In genomic region chr10:71598673-71599072, GRCh38 we compare ENCODE assay signal across 10 cellular contexts.
DNase-seq lines count a peak whose midpoint lies in the region; ATAC-seq and TF ChIP-seq lines count a peak whose summit lies in the region.
"Had no signal": no experiment of that assay in that cellular context is flagged by ENCODE, and none has a peak within 500 bp of the region (broad histone marks: within the 10 kb centered on the region; RNA-seq: fewer than 3 reads in every experiment).

No MANE protein-coding gene starts in this region.

- no peak overlapping the region for H3K56ac ChIP-seq in H9 (ENCODE audit: insufficient read length, low read depth, low read length)

- H3K4ac ChIP-seq in H9 (ENCODE audit: low read depth, low read length): no peak overlapping the region

- no peak overlapping the region for H2BK15ac ChIP-seq in H9 (ENCODE audit: low read depth, low read length)

- no peaks in the 10 kb centered on the region for H3K23me2 ChIP-seq in H9 (ENCODE audit: insufficient read length, low read depth, low read length, poor library complexity, severe bottlenecking)

- H4K20me1 ChIP-seq in H9 (ENCODE audit: control insufficient read depth, insufficient read depth, insufficient read length): no peaks in the 10 kb centered on the region

- no peak overlapping the region for H4K8ac ChIP-seq in H9 (replicated peaks; ENCODE audit: insufficient read length, low read depth, low read length)

- H3K4me1 ChIP-seq in ovary (ENCODE audit: insufficient read depth): peaks cover 22% of the 10 kb centered on the region
- no peaks in the 10 kb centered on the region for H3K4me1 ChIP-seq in H9 (ENCODE audit: insufficient read depth, low read length)

- H3K27me3 Mint-ChIP-seq in H9 (ENCODE audit: low read depth) (no peaks in the 10 kb centered on the region; the same call in 1 of the 2 replicates), osteocyte (ENCODE audit: unreplicated experiment) (peaks cover 5% of the 10 kb centered on the region)
- peaks cover 8% of the 10 kb centered on the region for H3K27me3 Mint-ChIP-seq in activated naive CD4-positive, alpha-beta T cell treated with anti-CD3 and anti-CD28 coated beads, Interleukin-2, amount 10 ng/mL, durations not matched to agents 7 days and 5 days

- peaks cover 6 to 19% of the 10 kb centered on the region in 2 experiments for H3K4me1 Mint-ChIP-seq in H9
- no peaks in the 10 kb centered on the region for H3K4me1 Mint-ChIP-seq in osteocyte (ENCODE audit: unreplicated experiment)
- H3K4me1 Mint-ChIP-seq in activated naive CD4-positive, alpha-beta T cell treated with anti-CD3 and anti-CD28 coated beads, Interleukin-2, amount 10 ng/mL, durations not matched to agents 7 days and 5 days: no peaks in the 10 kb centered on the region

- H2BK20ac ChIP-seq in H9 (ENCODE audit: low read depth, low read length, poor library complexity, severe bottlenecking): no peak overlapping the region

- H3K18ac ChIP-seq in H9 (ENCODE audit: insufficient read length, low read depth, low read length): no peak overlapping the region

- no peak for TF ChIP-seq POLR2A in ovary (IDR thresholded peaks at IDR 0.05)

- no peak overlapping the region for H2BK5ac ChIP-seq in H9 (ENCODE audit: insufficient read length, low read length)

- no peak overlapping the region; the same call in 1 of the 2 replicates for H3K14ac ChIP-seq in H9 (ENCODE audit: insufficient read depth, low read length)

- H3T11ph ChIP-seq in H9 (ENCODE audit: low read length): no peak overlapping the region

- H2AK5ac ChIP-seq in H9 (ENCODE audit: insufficient read length, low read length): no peak overlapping the region

- WGBS in ovary, 3 donors: 2 to 10% (median 7%) methylated on average over 8 of the region's 8 CpGs
- WGBS in H9 (ENCODE audit: extremely low coverage, insufficient read length, low lambda C conversion rate): no CpG with 5 or more reads among the region's 8 CpGs

- CTCF ChIA-PET in RWPE1 (lab: Yijun Ruan, JAX): interaction anchor here (0.7 kb wide), 1 partner anchor 12 kb away, joined by 3 read pairs; no protein-coding TSS in a partner anchor
- CTCF ChIA-PET in activated naive CD4-positive, alpha-beta T cell treated with anti-CD3 and anti-CD28 coated beads, Interleukin-2, amount 10 ng/mL, durations not matched to agents 7 days and 5 days (lab: Charles Lee): interaction anchor here (1.5 kb wide), 1 partner anchor 29 kb away, joined by 8 read pairs; no protein-coding TSS in a partner anchor

- no peak overlapping the region for H2AFZ ChIP-seq in H9 (ENCODE audit: low read length)

- no peak overlapping the region for H4K5ac ChIP-seq in H9 (ENCODE audit: insufficient read length, low read depth, low read length)

- no peak for TF ChIP-seq EP300 in ovary (IDR thresholded peaks at IDR 0.05)

- no peaks in the 10 kb centered on the region for H3K79me1 ChIP-seq in H9 (ENCODE audit: insufficient read depth, low read depth, low read length, poor library complexity, severe bottlenecking)

- H3K27ac ChIP-seq in RWPE1: peak overlapping the region; percentile 56
- peak overlapping the region; percentile 83 to 87 for H3K27ac ChIP-seq in ovary
- H3K27ac ChIP-seq in H9 (ENCODE audit: insufficient read length, low read depth, low read length): no peak overlapping the region

- POLR2A ChIA-PET in RWPE1 (lab: Yijun Ruan, JAX; ENCODE audit: low non-redundant PET): interaction anchor here (0.5 kb wide), 1 partner anchor 202 kb away, joined by 3 read pairs; no protein-coding TSS in a partner anchor

- no peak overlapping the region for H3K4me3 Mint-ChIP-seq in H9
- H3K4me3 Mint-ChIP-seq in osteocyte (ENCODE audit: unreplicated experiment): no peak overlapping the region
- no peak overlapping the region for H3K4me3 Mint-ChIP-seq in activated naive CD4-positive, alpha-beta T cell treated with anti-CD3 and anti-CD28 coated beads, Interleukin-2, amount 10 ng/mL, durations not matched to agents 7 days and 5 days
- H3K4me3 Mint-ChIP-seq: WTC11 had no signal

- intact Hi-C loops in ovary (cut with DNase I): no loop called here

- no peaks in the 10 kb centered on the region for H3K79me2 ChIP-seq in H9 (ENCODE audit: insufficient read depth, low read length)

- H3K9me3 Mint-ChIP-seq in H9: no peaks in the 10 kb centered on the region
- no peaks in the 10 kb centered on the region for H3K9me3 Mint-ChIP-seq in osteocyte (ENCODE audit: unreplicated experiment)
- no peaks in the 10 kb centered on the region for H3K9me3 Mint-ChIP-seq in activated naive CD4-positive, alpha-beta T cell treated with anti-CD3 and anti-CD28 coated beads, Interleukin-2, amount 10 ng/mL, durations not matched to agents 7 days and 5 days
- H3K9me3 Mint-ChIP-seq: WTC11 had no signal

- H3K27ac Mint-ChIP-seq in H9: no peak overlapping the region
- no peak overlapping the region for H3K27ac Mint-ChIP-seq in osteocyte (ENCODE audit: unreplicated experiment)
- H3K27ac Mint-ChIP-seq in activated naive CD4-positive, alpha-beta T cell treated with anti-CD3 and anti-CD28 coated beads, Interleukin-2, amount 10 ng/mL, durations not matched to agents 7 days and 5 days: no peak overlapping the region
- H3K27ac Mint-ChIP-seq: WTC11 had no signal

- no peaks in the 10 kb centered on the region for H3K36me3 Mint-ChIP-seq in H9 (ENCODE audit: insufficient read depth in 1 of 3, low read depth in 3 of 3)
- no peaks in the 10 kb centered on the region for H3K36me3 Mint-ChIP-seq in osteocyte (ENCODE audit: unreplicated experiment)
- no peaks in the 10 kb centered on the region for H3K36me3 Mint-ChIP-seq in activated naive CD4-positive, alpha-beta T cell treated with anti-CD3 and anti-CD28 coated beads, Interleukin-2, amount 10 ng/mL, durations not matched to agents 7 days and 5 days
- H3K36me3 Mint-ChIP-seq: WTC11 had no signal

- no peaks in the 10 kb centered on the region for H3K27me3 ChIP-seq in ovary
- H3K27me3 ChIP-seq in H9 (ENCODE audit: insufficient read depth, low read length): no peaks in the 10 kb centered on the region

- H3K4me2 ChIP-seq in H9 (ENCODE audit: insufficient read depth, insufficient read length, low read length): no peak overlapping the region

- DNase-seq in AG09309 (ENCODE audit: low read depth) (peak; percentile 37), RWPE1 (ENCODE audit: low spot score) (no peak), globus pallidus (ENCODE audit: low spot score) (peak; percentile 93), ovary (peak; percentile 80 to 90 (median 87)), H9 (no peak), osteocyte (ENCODE audit: extremely low spot score, unreplicated experiment) (no peak)
- DNase-seq in activated naive CD4-positive, alpha-beta T cell treated with anti-CD3 and anti-CD28 coated beads, Interleukin-2, amount 10 ng/mL, durations not matched to agents 7 days and 5 days: no peak
- DNase-seq: Calu3 had no signal

- no peak overlapping the region for H3K23ac ChIP-seq in H9 (ENCODE audit: insufficient read length, low read depth, low read length)

- no peak overlapping the region for H3K4me3 ChIP-seq in AG09309 (ENCODE audit: control insufficient read depth, low read depth, low read length)
- no peak overlapping the region for H3K4me3 ChIP-seq in ovary

- TF ChIP-seq CTCF in AG09309 (IDR thresholded peaks at IDR 0.05; ENCODE audit: control insufficient read depth, insufficient read depth, low read depth, low read length, missing control alignments): no peak
- TF ChIP-seq CTCF in RWPE1 (conservative IDR thresholded peaks at IDR 0.05; ENCODE audit: low read depth): no peak
- no peak for TF ChIP-seq CTCF in ovary (IDR thresholded peaks at IDR 0.05)
- no peak for TF ChIP-seq CTCF in H9 (conservative IDR thresholded peaks at IDR 0.05)
- no peak for TF ChIP-seq CTCF in osteocyte (IDR thresholded peaks at IDR 0.05)

- ATAC-seq in HG03095 (IDR thresholded peaks at IDR 0.05; ENCODE audit: unreplicated experiment): no peak

- H2BK120ac ChIP-seq in H9 (ENCODE audit: low read depth, low read length, poor library complexity, severe bottlenecking): no peak overlapping the region

- H3K9me3 ChIP-seq in ovary (no peaks in the 10 kb centered on the region), H9 (ENCODE audit: control insufficient read depth, low read depth, low read length) (no peaks in the 10 kb centered on the region)

- no peak overlapping the region for H2BK12ac ChIP-seq in H9 (ENCODE audit: insufficient read length, low read depth, low read length)

- no peaks in the 10 kb centered on the region for H3K36me3 ChIP-seq in ovary

- H4K91ac ChIP-seq in H9 (ENCODE audit: insufficient read length, low read depth, low read length): no peak overlapping the region

- no peak overlapping the region for H3K9ac ChIP-seq in H9 (ENCODE audit: extremely low read depth, insufficient read length, low read length)

Comparison
In these comparisons a context has a peak if more than half of its experiments do, and no peak if none do; other contexts are left out.
1. DNase-seq: peak in AG09309 (single experiment), globus pallidus (single experiment) and ovary (5 of 5); none in RWPE1 (single experiment), H9 (single experiment), osteocyte (single experiment) and activated naive CD4-positive, alpha-beta T cell treated with anti-CD3 and anti-CD28 coated beads, Interleukin-2, amount 10 ng/mL, durations not matched to agents 7 days and 5 days (single experiment).